2 cellular contexts compared by ENCODE assay signal in the genomic region with DNA sequence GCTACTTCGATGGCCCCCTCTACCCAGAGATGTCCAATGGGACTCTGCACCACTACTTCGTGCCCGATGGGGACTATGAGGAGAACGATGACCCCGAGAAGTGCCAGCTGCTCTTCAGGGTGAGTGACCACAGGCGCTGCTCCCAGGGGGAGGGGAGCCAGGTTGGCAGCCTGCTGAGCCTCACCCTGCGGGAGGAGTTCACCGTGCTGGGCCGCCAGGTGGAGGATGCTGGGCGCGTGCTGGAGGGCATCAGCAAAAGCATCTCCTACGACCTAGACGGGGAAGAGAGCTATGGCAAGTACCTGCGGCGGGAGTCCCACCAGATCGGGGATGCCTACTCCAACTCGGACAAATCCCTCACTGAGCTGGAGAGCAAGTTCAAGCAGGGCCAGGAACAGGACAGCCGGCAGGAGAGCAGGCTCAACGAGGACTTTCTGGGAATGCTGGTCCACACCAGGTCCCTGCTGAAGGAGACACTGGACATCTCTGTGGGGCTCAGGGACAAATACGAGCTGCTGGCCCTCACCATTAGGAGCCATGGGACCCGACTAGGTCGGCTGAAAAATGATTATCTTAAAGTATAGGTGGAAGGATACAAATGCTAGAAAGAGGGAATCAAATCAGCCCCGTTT.
TF ChIP-seq lines count a peak whose summit lies in the region.

No MANE protein-coding gene starts in this region.

TF ChIP-seq in IMR-90, 13 proteins besides CTCF, POLR2A, EP300 and RAD21:
- no peak for TF ChIP-seq MXI1 (IDR thresholded peaks at IDR 0.05; ENCODE audit: borderline replicate concordance, low read depth, low read length)
- TF ChIP-seq SMC3 (IDR thresholded peaks at IDR 0.05; ENCODE audit: low read depth, low read length): no peak
- no peak for TF ChIP-seq CEBPB (IDR thresholded peaks at IDR 0.05; ENCODE audit: low read depth, low read length)
- TF ChIP-seq MAZ (IDR thresholded peaks at IDR 0.05; ENCODE audit: borderline replicate concordance, low read depth, low read length): no peak
- no peak for TF ChIP-seq RFX5 (IDR thresholded peaks at IDR 0.05; ENCODE audit: low read depth, low read length)
- TF ChIP-seq BHLHE40 (IDR thresholded peaks at IDR 0.05; ENCODE audit: low read depth, low read length): no peak
- TF ChIP-seq CHD1 (IDR thresholded peaks at IDR 0.05; ENCODE audit: low read depth, low read length): no peak
- TF ChIP-seq FOS (IDR thresholded peaks at IDR 0.05; ENCODE audit: low read depth, low read length): no peak
- TF ChIP-seq, protein P1, sequence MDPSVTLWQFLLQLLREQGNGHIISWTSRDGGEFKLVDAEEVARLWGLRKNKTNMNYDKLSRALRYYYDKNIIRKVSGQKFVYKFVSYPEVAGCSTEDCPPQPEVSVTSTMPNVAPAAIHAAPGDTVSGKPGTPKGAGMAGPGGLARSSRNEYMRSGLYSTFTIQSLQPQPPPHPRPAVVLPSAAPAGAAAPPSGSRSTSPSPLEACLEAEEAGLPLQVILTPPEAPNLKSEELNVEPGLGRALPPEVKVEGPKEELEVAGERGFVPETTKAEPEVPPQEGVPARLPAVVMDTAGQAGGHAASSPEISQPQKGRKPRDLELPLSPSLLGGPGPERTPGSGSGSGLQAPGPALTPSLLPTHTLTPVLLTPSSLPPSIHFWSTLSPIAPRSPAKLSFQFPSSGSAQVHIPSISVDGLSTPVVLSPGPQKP (IDR thresholded peaks at IDR 0.05; ENCODE audit: borderline replicate concordance, low read depth, low read length): no peak
- TF ChIP-seq, protein P2, sequence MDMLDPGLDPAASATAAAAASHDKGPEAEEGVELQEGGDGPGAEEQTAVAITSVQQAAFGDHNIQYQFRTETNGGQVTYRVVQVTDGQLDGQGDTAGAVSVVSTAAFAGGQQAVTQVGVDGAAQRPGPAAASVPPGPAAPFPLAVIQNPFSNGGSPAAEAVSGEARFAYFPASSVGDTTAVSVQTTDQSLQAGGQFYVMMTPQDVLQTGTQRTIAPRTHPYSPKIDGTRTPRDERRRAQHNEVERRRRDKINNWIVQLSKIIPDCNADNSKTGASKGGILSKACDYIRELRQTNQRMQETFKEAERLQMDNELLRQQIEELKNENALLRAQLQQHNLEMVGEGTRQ (IDR thresholded peaks at IDR 0.05; ENCODE audit: low read depth, low read length): no peak

TF ChIP-seq in HepG2, 621 proteins besides CTCF, POLR2A, EP300 and RAD21:
- TF ChIP-seq MED1 (CRISPR knock-in tag; IDR thresholded peaks at IDR 0.05) (no peak), ADNP (CRISPR knock-in tag; IDR thresholded peaks at IDR 0.05) (no peak), FOXM1 (CRISPR knock-in tag; IDR thresholded peaks at IDR 0.05) (no peak), ISX (CRISPR knock-in tag; conservative IDR thresholded peaks at IDR 0.05) (no peak), NFIB (CRISPR knock-in tag; IDR thresholded peaks at IDR 0.05; ENCODE audit: borderline replicate concordance) (no peak), HNRNPL (IDR thresholded peaks at IDR 0.05; ENCODE audit: low read depth, low read length) (no peak), ZNF569 (CRISPR knock-in tag; IDR thresholded peaks at IDR 0.05; ENCODE audit: borderline replicate concordance) (no peak)
- TF ChIP-seq, protein P3, sequence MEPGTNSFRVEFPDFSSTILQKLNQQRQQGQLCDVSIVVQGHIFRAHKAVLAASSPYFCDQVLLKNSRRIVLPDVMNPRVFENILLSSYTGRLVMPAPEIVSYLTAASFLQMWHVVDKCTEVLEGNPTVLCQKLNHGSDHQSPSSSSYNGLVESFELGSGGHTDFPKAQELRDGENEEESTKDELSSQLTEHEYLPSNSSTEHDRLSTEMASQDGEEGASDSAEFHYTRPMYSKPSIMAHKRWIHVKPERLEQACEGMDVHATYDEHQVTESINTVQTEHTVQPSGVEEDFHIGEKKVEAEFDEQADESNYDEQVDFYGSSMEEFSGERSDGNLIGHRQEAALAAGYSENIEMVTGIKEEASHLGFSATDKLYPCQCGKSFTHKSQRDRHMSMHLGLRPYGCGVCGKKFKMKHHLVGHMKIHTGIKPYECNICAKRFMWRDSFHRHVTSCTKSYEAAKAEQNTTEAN (CRISPR knock-in tag; conservative IDR thresholded peaks at IDR 0.05): no peak
- TF ChIP-seq, protein P4, sequence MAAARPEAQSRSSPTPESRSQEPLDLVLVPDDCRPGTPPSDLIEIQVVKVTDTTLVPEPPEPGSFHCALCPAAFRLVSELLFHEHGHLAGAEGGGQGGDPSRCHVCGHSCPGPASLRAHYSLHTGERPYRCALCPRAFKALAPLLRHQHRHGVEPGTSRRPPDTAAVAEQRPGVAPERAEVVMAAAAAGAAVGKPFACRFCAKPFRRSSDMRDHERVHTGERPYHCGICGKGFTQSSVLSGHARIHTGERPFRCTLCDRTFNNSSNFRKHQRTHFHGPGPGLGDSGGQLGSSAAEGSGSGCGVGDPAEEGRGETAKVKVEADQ (CRISPR knock-in tag; IDR thresholded peaks at IDR 0.05; ENCODE audit: borderline replicate concordance): no peak
- TF ChIP-seq, protein P5, sequence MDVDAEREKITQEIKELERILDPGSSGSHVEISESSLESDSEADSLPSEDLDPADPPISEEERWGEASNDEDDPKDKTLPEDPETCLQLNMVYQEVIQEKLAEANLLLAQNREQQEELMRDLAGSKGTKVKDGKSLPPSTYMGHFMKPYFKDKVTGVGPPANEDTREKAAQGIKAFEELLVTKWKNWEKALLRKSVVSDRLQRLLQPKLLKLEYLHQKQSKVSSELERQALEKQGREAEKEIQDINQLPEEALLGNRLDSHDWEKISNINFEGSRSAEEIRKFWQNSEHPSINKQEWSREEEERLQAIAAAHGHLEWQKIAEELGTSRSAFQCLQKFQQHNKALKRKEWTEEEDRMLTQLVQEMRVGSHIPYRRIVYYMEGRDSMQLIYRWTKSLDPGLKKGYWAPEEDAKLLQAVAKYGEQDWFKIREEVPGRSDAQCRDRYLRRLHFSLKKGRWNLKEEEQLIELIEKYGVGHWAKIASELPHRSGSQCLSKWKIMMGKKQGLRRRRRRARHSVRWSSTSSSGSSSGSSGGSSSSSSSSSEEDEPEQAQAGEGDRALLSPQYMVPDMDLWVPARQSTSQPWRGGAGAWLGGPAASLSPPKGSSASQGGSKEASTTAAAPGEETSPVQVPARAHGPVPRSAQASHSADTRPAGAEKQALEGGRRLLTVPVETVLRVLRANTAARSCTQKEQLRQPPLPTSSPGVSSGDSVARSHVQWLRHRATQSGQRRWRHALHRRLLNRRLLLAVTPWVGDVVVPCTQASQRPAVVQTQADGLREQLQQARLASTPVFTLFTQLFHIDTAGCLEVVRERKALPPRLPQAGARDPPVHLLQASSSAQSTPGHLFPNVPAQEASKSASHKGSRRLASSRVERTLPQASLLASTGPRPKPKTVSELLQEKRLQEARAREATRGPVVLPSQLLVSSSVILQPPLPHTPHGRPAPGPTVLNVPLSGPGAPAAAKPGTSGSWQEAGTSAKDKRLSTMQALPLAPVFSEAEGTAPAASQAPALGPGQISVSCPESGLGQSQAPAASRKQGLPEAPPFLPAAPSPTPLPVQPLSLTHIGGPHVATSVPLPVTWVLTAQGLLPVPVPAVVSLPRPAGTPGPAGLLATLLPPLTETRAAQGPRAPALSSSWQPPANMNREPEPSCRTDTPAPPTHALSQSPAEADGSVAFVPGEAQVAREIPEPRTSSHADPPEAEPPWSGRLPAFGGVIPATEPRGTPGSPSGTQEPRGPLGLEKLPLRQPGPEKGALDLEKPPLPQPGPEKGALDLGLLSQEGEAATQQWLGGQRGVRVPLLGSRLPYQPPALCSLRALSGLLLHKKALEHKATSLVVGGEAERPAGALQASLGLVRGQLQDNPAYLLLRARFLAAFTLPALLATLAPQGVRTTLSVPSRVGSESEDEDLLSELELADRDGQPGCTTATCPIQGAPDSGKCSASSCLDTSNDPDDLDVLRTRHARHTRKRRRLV (CRISPR knock-in tag; IDR thresholded peaks at IDR 0.05): no peak
TF ChIP-seq in HepG2: peak in this region for 0.
